1 cellular context compared by ENCODE assay signal in the genomic region with DNA sequence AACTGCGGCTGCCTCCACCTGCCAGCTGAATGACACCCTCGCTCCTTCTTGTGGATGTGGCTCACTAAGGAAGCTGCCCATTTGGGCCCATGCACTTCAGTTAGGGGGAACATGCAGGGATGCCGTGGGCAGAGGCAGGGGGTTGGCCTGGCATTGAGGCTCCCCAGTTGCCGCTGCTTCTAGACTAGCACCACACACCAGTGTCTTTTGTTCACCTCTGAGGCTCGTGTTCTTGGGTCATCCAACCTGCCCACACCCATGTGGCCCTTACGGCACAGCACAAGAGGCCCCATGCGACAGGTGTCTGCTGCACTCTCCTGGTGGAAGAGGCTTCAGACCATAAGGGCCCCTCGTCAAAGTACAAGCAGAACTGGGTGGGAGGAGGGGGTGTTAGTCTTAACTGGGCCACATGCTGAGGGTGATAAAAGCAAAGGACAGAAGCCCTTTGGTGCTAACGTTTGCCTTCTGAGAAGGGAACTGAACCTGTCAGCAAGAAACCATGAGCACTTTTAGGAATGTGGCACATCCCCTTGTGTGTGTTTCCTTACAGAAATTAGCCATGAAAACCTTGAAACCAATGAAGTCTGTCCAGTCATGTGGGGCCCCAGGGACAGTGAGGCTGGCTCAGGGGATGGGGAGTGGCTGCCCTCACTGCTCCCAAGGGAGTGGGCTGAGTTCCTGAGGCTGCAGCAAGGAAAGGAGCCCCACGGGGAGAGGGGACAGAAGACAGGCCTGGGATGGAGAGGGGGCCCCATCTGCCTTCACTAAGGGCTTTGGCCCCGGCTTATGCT.
TF ChIP-seq lines count a peak whose summit lies in the region.

No MANE protein-coding gene starts in this region.

TF ChIP-seq in GM23338, 12 proteins besides CTCF, POLR2A, EP300 and RAD21:
- TF ChIP-seq POLR2AphosphoS5 (IDR thresholded peaks at IDR 0.05; ENCODE audit: low read depth): no peak
